ENCODE assay signal across 14 cellular contexts in the genomic region with DNA sequence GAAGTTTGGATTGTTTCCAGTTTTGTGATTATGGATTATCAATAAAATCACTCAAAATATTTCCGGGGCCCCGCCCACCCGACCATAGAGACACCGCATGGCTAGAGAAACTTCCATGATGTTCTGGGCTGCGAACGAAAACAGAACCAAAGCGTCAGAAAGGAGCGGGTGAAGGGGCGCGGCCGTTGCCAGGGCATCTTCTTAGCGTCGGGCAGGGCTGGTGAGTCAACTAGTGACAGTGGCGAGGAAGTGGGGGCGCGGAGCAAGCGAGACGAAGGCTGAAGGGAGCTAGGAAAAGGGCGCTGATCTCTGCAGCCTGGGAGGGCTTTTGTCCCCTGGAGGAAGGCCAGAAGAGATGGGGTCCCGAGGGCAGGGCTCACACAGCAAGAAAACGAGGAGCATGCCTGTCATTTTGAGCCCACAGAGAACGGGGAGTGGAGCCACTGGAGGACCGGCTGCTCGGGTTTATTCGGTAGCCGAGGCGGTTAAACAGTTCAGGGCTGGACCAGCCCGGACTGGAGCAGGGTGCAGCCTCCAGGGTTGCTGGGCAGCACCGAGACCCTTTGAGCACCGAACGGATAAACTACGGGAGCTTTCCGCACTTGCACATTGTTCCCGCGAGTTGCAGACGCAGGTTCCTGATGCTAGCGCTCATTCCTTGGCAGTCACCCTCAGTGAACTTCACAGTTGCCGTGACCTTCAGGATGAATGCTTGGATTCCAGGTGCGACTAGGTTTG.
"Had no signal": no experiment of that assay in that cellular context is flagged by ENCODE, and none has a peak within 500 bp of the region (broad histone marks: within the 10 kb centered on the region; RNA-seq: fewer than 3 reads in every experiment).

No MANE protein-coding gene starts in this region.

- H3K27me3 ChIP-seq: esophagus muscularis mucosa, gastrocnemius medialis, right lobe of liver, upper lobe of right lung had no signal

- ATAC-seq: gastrocnemius medialis; right lobe of liver; stimulated activated memory B cell treated with anti-CD40 and anti-IgM and Interleukin-4, amounts not matched to agents 10 μg/mL and 1 μg/mL and 100 μg/mL, for 72 hours; upper lobe of right lung had no signal

- H3K9me3 ChIP-seq: esophagus muscularis mucosa, gastrocnemius medialis, prostate gland, right lobe of liver, tibial nerve, upper lobe of right lung had no signal

- H3K4me3 ChIP-seq: esophagus muscularis mucosa, gastrocnemius medialis, prostate gland, right lobe of liver, tibial nerve, upper lobe of right lung had no signal

- H2AFZ ChIP-seq: parathyroid adenoma had no signal

- H3K27ac ChIP-seq: epithelial cell of prostate, esophagus muscularis mucosa, gastrocnemius medialis, parathyroid adenoma, prostate gland, right lobe of liver, tibial nerve, upper lobe of right lung had no signal

- H3K9ac ChIP-seq: parathyroid adenoma had no signal

- FAIRE-seq: endometrium had no signal

- H3K4me1 ChIP-seq: esophagus muscularis mucosa, gastrocnemius medialis, parathyroid adenoma, prostate gland, right lobe of liver, tibial nerve, upper lobe of right lung had no signal

- H3K36me3 ChIP-seq: esophagus muscularis mucosa, gastrocnemius medialis, prostate gland, right lobe of liver, tibial nerve, upper lobe of right lung had no signal

- DNase-seq: effector memory CD4-positive, alpha-beta T cell; gastrocnemius medialis; mesendoderm; naive B cell; right lobe of liver; stimulated activated CD4-positive, alpha-beta T cell treated with anti-CD3 and anti-CD28 coated beads, Interleukin-4, amount 100 ng/mL, for 1 hour; upper lobe of right lung had no signal

- H3K79me2 ChIP-seq: parathyroid adenoma had no signal
